8 cellular contexts compared by ENCODE assay signal in the genomic region with DNA sequence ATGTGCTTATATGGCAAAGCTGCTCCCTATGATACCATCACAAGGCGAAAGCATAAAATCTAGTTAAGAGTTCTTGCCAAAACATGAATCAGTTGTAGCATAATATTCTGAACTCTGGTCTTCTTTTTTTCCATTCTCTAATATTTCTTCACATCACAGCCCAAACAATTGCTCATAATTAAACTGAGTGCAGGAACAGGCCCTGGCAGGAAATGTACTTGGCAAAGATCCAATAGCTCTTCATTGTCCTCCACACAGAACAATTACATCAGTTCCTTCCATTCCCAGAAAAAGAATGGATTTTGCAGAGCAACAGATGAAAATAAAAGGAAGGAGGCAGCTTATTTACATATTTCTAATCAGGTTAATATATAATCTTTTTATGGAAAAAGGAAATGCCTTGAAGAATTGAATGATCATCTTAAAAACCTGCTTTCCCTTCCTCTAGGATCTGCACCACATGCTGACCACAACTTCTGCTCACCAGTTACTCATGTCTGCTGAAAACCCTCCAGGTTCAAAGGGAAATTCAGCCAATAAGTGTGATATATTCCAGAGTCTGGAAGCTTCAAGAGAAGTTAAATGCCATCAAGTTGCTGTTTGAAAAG.
DNase-seq lines count a peak whose midpoint lies in the region; ATAC-seq and TF ChIP-seq lines count a peak whose summit lies in the region.

No MANE protein-coding gene starts in this region.

- no peak for TF ChIP-seq CTCF in fibroblast of villous mesenchyme (IDR thresholded peaks at IDR 0.05; ENCODE audit: insufficient read depth, low read depth, low read length)

- no peak overlapping the region for H3K4me3 Mint-ChIP-seq in activated naive CD8-positive, alpha-beta T cell treated with anti-CD3 and anti-CD28 coated beads for 36 hours

- H3K4me3 ChIP-seq in MG63 (no peak overlapping the region), fibroblast of villous mesenchyme (ENCODE audit: low read depth, low read length) (no peak overlapping the region)

- H3K36me3 Mint-ChIP-seq in activated naive CD8-positive, alpha-beta T cell treated with anti-CD3 and anti-CD28 coated beads for 36 hours = no peaks in the 10 kb centered on the region

- H3K36me3 ChIP-seq in MG63 = no peaks in the 10 kb centered on the region

- peak; percentile 96 for ATAC-seq in GM21723 (IDR thresholded peaks at IDR 0.05; ENCODE audit: unreplicated experiment)

- no peaks in the 10 kb centered on the region for H3K27me3 ChIP-seq in MG63

- no peak overlapping the region for H3K27ac Mint-ChIP-seq in activated naive CD8-positive, alpha-beta T cell treated with anti-CD3 and anti-CD28 coated beads for 36 hours

- H3K27me3 Mint-ChIP-seq in activated naive CD8-positive, alpha-beta T cell treated with anti-CD3 and anti-CD28 coated beads for 36 hours = peaks cover 4% of the 10 kb centered on the region

- DNase-seq in DMS153 (lab: John Stamatoyannopoulos, UW) = peak; percentile 85
- DNase-seq in MG63 = peak; percentile 60
- DNase-seq in SIG-M5 (lab: John Stamatoyannopoulos, UW) = peak; percentile 76
- peak; percentile 79 for DNase-seq in fibroblast of villous mesenchyme (ENCODE audit: low read depth)
- peak; percentile 94 for DNase-seq in renal cortical epithelial cell (ENCODE audit: low read depth)
- DNase-seq in activated effector memory CD4-positive, alpha-beta T cell treated with Interleukin-2 at 50 U/mL for 16 hours = no peak
- DNase-seq in activated naive CD8-positive, alpha-beta T cell treated with anti-CD3 and anti-CD28 coated beads for 36 hours = no peak

- H3K4me1 Mint-ChIP-seq in activated naive CD8-positive, alpha-beta T cell treated with anti-CD3 and anti-CD28 coated beads for 36 hours = peaks cover 5% of the 10 kb centered on the region

- H3K9me3 ChIP-seq in MG63 = no peaks in the 10 kb centered on the region

- H3K9me3 Mint-ChIP-seq in activated naive CD8-positive, alpha-beta T cell treated with anti-CD3 and anti-CD28 coated beads for 36 hours = no peaks in the 10 kb centered on the region

Comparison
In these comparisons a context has a peak if more than half of its experiments do, and no peak if none do; other contexts are left out.
1. DNase-seq: peak in DMS153 (single experiment), MG63 (single experiment), SIG-M5 (single experiment), fibroblast of villous mesenchyme (single experiment) and renal cortical epithelial cell (single experiment); none in activated effector memory CD4-positive, alpha-beta T cell treated with Interleukin-2 at 50 U/mL for 16 hours (single experiment) and activated naive CD8-positive, alpha-beta T cell treated with anti-CD3 and anti-CD28 coated beads for 36 hours (single experiment).